ENCODE assay signal across 14 cellular contexts in genomic region chr11:2190670-2191471, GRCh38. TPM values are rescaled to one million over a fixed set of nuclear protein-coding genes. Genes with fewer than 3 reads are reported as not detected.
DNase-seq lines count a peak whose midpoint lies in the region; ATAC-seq, FAIRE-seq and TF ChIP-seq lines count a peak whose summit lies in the region.
"Had no signal": no experiment of that assay in that cellular context is flagged by ENCODE, and none has a peak within 500 bp of the region (broad histone marks: within the 10 kb centered on the region; RNA-seq: fewer than 3 reads in every experiment).

No MANE protein-coding gene starts in this region.

- H3K4me1 Mint-ChIP-seq in activated naive CD4-positive, alpha-beta T cell treated with anti-CD3 and anti-CD28 coated beads, Interleukin-2, amount 50 U/mL, for 24 hours: no peaks in the 10 kb centered on the region
- H3K4me1 Mint-ChIP-seq in activated naive CD4-positive, alpha-beta T cell treated with anti-CD3 and anti-CD28 coated beads, Interleukin-2, amount 10 ng/mL, durations not matched to agents 7 days and 5 days: peaks cover 6% of the 10 kb centered on the region
- peaks cover 4% of the 10 kb centered on the region for H3K4me1 Mint-ChIP-seq in glutamatergic neuron (ENCODE audit: low read depth, unreplicated experiment)

- H3K9me3 Mint-ChIP-seq in activated naive CD4-positive, alpha-beta T cell treated with anti-CD3 and anti-CD28 coated beads, Interleukin-2, amount 50 U/mL, for 24 hours: no peaks in the 10 kb centered on the region
- H3K9me3 Mint-ChIP-seq in activated naive CD4-positive, alpha-beta T cell treated with anti-CD3 and anti-CD28 coated beads, Interleukin-2, amount 10 ng/mL, durations not matched to agents 7 days and 5 days: no peaks in the 10 kb centered on the region
- H3K9me3 Mint-ChIP-seq in glutamatergic neuron (ENCODE audit: unreplicated experiment): peaks cover 4% of the 10 kb centered on the region

- peaks cover 2% of the 10 kb centered on the region for H3K27me3 Mint-ChIP-seq in activated naive CD4-positive, alpha-beta T cell treated with anti-CD3 and anti-CD28 coated beads, Interleukin-2, amount 50 U/mL, for 24 hours
- H3K27me3 Mint-ChIP-seq in activated naive CD4-positive, alpha-beta T cell treated with anti-CD3 and anti-CD28 coated beads, Interleukin-2, amount 10 ng/mL, durations not matched to agents 7 days and 5 days: peaks cover 14% of the 10 kb centered on the region
- H3K27me3 Mint-ChIP-seq in glutamatergic neuron (ENCODE audit: unreplicated experiment): peaks cover 10% of the 10 kb centered on the region

- H3K18ac ChIP-seq in H1 (ENCODE audit: extremely low read depth, low read length): no peak overlapping the region

- H3K27me3 ChIP-seq in H1 (replicated peaks in 1 of 4; ENCODE audit: control insufficient read depth in 3 of 4, extremely low read depth in 1 of 4, insufficient read depth in 3 of 4, low read length in 3 of 4): peaks cover 0 to 11% (median 4%) of the 10 kb centered on the region in 4 experiments; a peak in 2 of 7 replicates
- H3K27me3 ChIP-seq in upper lobe of left lung: no peaks in the 10 kb centered on the region

- H4K91ac ChIP-seq in H1 (replicated peaks; ENCODE audit: insufficient read length, low read length): no peak overlapping the region

- H3K4me3 ChIP-seq in H1 (ENCODE audit: extremely low read depth in 1 of 4, insufficient read depth in 2 of 4, low read depth in 3 of 4, low read length in 4 of 4): no peak overlapping the region
- H3K4me3 ChIP-seq in upper lobe of left lung: no peak overlapping the region
- H3K4me3 ChIP-seq: suprapubic skin had no signal

- H3K36me3 ChIP-seq in H1 (ENCODE audit: control insufficient read depth in 2 of 4, insufficient read depth in 4 of 4, low read length in 3 of 4) (no peaks in the 10 kb centered on the region), upper lobe of left lung (no peaks in the 10 kb centered on the region)
- H3K36me3 ChIP-seq: suprapubic skin had no signal

- H2BK20ac ChIP-seq in H1 (ENCODE audit: low read length): no peak overlapping the region

- no peak overlapping the region for H2BK5ac ChIP-seq in H1 (ENCODE audit: low read depth, low read length)

- H4K20me1 ChIP-seq in H1 (replicated peaks in 1 of 2; ENCODE audit: control insufficient read depth in 1 of 2, insufficient read depth in 2 of 2, low read length in 2 of 2): peaks cover 0 to 12% of the 10 kb centered on the region in 2 experiments

- WGBS in H1 (ENCODE audit: extremely low coverage in 1 of 2, insufficient coverage in 1 of 2, insufficient read length in 1 of 2, insufficient replicate concordance in 2 of 2, low coverage in 1 of 2, low lambda C conversion rate in 2 of 2, missing lambda C conversion rate in 1 of 2), 2 experiments: 88% methylated on average over 30 of the region's 30 CpGs; no CpG with 5 or more reads in 1 of the 2 experiments
- WGBS in upper lobe of left lung, 2 donors: 40 to 60% methylated on average over 26 to 30 of the region's 30 CpGs

- no peak overlapping the region for H2AK5ac ChIP-seq in H1 (ENCODE audit: low read depth, low read length)

- no peaks in the 10 kb centered on the region for H3K36me3 Mint-ChIP-seq in activated naive CD4-positive, alpha-beta T cell treated with anti-CD3 and anti-CD28 coated beads, Interleukin-2, amount 50 U/mL, for 24 hours
- H3K36me3 Mint-ChIP-seq in activated naive CD4-positive, alpha-beta T cell treated with anti-CD3 and anti-CD28 coated beads, Interleukin-2, amount 10 ng/mL, durations not matched to agents 7 days and 5 days: no peaks in the 10 kb centered on the region
- H3K36me3 Mint-ChIP-seq in glutamatergic neuron (ENCODE audit: unreplicated experiment): no peaks in the 10 kb centered on the region

- POLR2A ChIA-PET in H1 (lab: Charles Lee; ENCODE audit: partially characterized antibody): no interaction called here

- no peak for TF ChIP-seq RAD21 in H1 (IDR thresholded peaks at IDR 0.05 in 1 of 2, conservative IDR thresholded peaks at IDR 0.05 in 1 of 2; ENCODE audit: low read depth in 2 of 2, low read length in 2 of 2)

- no peak overlapping the region for H3K9ac ChIP-seq in H1 (replicated peaks in 1 of 4; ENCODE audit: extremely low read depth in 1 of 4, low read depth in 3 of 4, low read length in 3 of 4)

- H3K4me2 ChIP-seq in H1 (ENCODE audit: insufficient read depth in 1 of 2, low read depth in 2 of 2, low read length in 2 of 2): no peak overlapping the region

- peak overlapping the region; percentile 64 for H3K27ac Mint-ChIP-seq in activated naive CD4-positive, alpha-beta T cell treated with anti-CD3 and anti-CD28 coated beads, Interleukin-2, amount 50 U/mL, for 24 hours
- H3K27ac Mint-ChIP-seq in activated naive CD4-positive, alpha-beta T cell treated with anti-CD3 and anti-CD28 coated beads, Interleukin-2, amount 10 ng/mL, durations not matched to agents 7 days and 5 days: no peak overlapping the region
- no peak overlapping the region for H3K27ac Mint-ChIP-seq in glutamatergic neuron (ENCODE audit: unreplicated experiment)

- TF ChIP-seq EP300 in H1 (IDR thresholded peaks at IDR 0.05; ENCODE audit: borderline replicate concordance in 1 of 2, low read depth in 2 of 2, low read length in 2 of 2): no peak
- TF ChIP-seq EP300 in upper lobe of left lung (IDR thresholded peaks at IDR 0.05): no peak

- no peak overlapping the region for H2AFZ ChIP-seq in H1 (ENCODE audit: low read length)

- CTCF ChIA-PET in activated naive CD4-positive, alpha-beta T cell treated with anti-CD3 and anti-CD28 coated beads, Interleukin-2, amount 10 ng/mL, durations not matched to agents 7 days and 5 days (lab: Charles Lee): no interaction called here
- CTCF ChIA-PET in H1 (lab: Charles Lee; ENCODE audit: partially characterized antibody): interaction anchor here (0.9 to 6.1 kb wide), 2 partner anchors 110 to 177 kb away, joined by 3 to 116 read pairs; partner anchors contain the start of genes C11orf21 and TSPAN32

- H3K14ac ChIP-seq in H1 (ENCODE audit: insufficient read length): no peak overlapping the region

- peak in 1 of 2 donors; percentile 64 for ATAC-seq in upper lobe of left lung (ENCODE audit: low FRiP score in 2 of 2)
- no peak for ATAC-seq in GM21423 (IDR thresholded peaks at IDR 0.05; ENCODE audit: unreplicated experiment)

- H2BK120ac ChIP-seq in H1 (replicated peaks; ENCODE audit: low read depth, low read length): no peak overlapping the region

- TF ChIP-seq CTCF in H1 (IDR thresholded peaks at IDR 0.05; ENCODE audit: control extremely low read depth in 1 of 3, insufficient read depth in 1 of 3, low read depth in 1 of 3, low read length in 3 of 3) (no peak), upper lobe of left lung (IDR thresholded peaks at IDR 0.05) (no peak), glutamatergic neuron (IDR thresholded peaks at IDR 0.05; ENCODE audit: partially characterized antibody, unreplicated experiment) (no peak)

- DNase-seq in activated naive CD4-positive, alpha-beta T cell treated with anti-CD3 and anti-CD28 coated beads, Interleukin-2, amount 10 ng/mL, durations not matched to agents 7 days and 5 days: no peak
- DNase-seq in NCI-H524 (lab: John Stamatoyannopoulos, UW): peak; percentile 60 to 88
- no peak for DNase-seq in H1 (ENCODE audit: low read depth in 1 of 2, low spot score in 2 of 2)
- peak; percentile 26 to 65 for DNase-seq in upper lobe of left lung
- DNase-seq in glutamatergic neuron: no peak
- no peak for DNase-seq in activated CD8-positive, alpha-beta memory T cell treated with anti-CD3 and anti-CD28 coated beads, Interleukin-2, amount 50 U/mL, for 4 hours
- DNase-seq: activated CD4-positive, CD25-positive, alpha-beta regulatory T cell treated with anti-CD3 and anti-CD28 coated beads, Interleukin-2, amount 50 U/mL, for 72 hours; activated effector memory CD4-positive, alpha-beta T cell treated with anti-CD3 and anti-CD28 coated beads, Interleukin-2, amount 50 U/mL, for 16 hours; NCI-H2029 had no signal

- TF ChIP-seq POLR2A in H1 (IDR thresholded peaks at IDR 0.05; ENCODE audit: control extremely low read depth in 1 of 2, low read depth in 2 of 2, low read length in 2 of 2): no peak
- no peak for TF ChIP-seq POLR2A in upper lobe of left lung (IDR thresholded peaks at IDR 0.05)

- no peak overlapping the region; the same call in 1 of the 2 replicates for H4K8ac ChIP-seq in H1 (ENCODE audit: extremely low read depth, insufficient read depth, low read length)

- no peak overlapping the region for H3K4me3 Mint-ChIP-seq in activated naive CD4-positive, alpha-beta T cell treated with anti-CD3 and anti-CD28 coated beads, Interleukin-2, amount 50 U/mL, for 24 hours
- no peak overlapping the region for H3K4me3 Mint-ChIP-seq in activated naive CD4-positive, alpha-beta T cell treated with anti-CD3 and anti-CD28 coated beads, Interleukin-2, amount 10 ng/mL, durations not matched to agents 7 days and 5 days
- no peak overlapping the region for H3K4me3 Mint-ChIP-seq in glutamatergic neuron (ENCODE audit: unreplicated experiment)

- H3K9me3 ChIP-seq in H1 (ENCODE audit: insufficient read depth in 2 of 2, low read depth in 1 of 2, low read length in 1 of 2) (no peaks in the 10 kb centered on the region), upper lobe of left lung (no peaks in the 10 kb centered on the region)
- H3K9me3 ChIP-seq: suprapubic skin had no signal

- H3K27ac ChIP-seq in H1 (ENCODE audit: low read depth, low read length) (no peak overlapping the region), upper lobe of left lung (no peak overlapping the region)
- H3K27ac ChIP-seq: suprapubic skin had no signal

- no peak for FAIRE-seq in H1 (lab: Jason Lieb, UNC)

- H3K23me2 ChIP-seq in H1 (ENCODE audit: low read depth, low read length): peaks cover 9% of the 10 kb centered on the region; the same call in 1 of the 2 replicates

- H2BK15ac ChIP-seq in H1 (ENCODE audit: low read length): no peak overlapping the region

- H3K4ac ChIP-seq in H1 (replicated peaks; ENCODE audit: insufficient read length, low read depth, low read length): no peak overlapping the region

- no peak overlapping the region for H4K5ac ChIP-seq in H1 (ENCODE audit: insufficient read length, low read depth, low read length)

- H3K56ac ChIP-seq in H1 (replicated peaks; ENCODE audit: insufficient read length, low read depth, low read length): no peak overlapping the region

- no peaks in the 10 kb centered on the region for H3K79me1 ChIP-seq in H1 (ENCODE audit: low read depth, low read length)

- no peak overlapping the region for H3K23ac ChIP-seq in H1 (ENCODE audit: insufficient read length)

- H2BK12ac ChIP-seq in H1 (ENCODE audit: low read depth, low read length): 0 out of 2 replicates have a peak overlapping the region, but pooled peaks have one; percentile 17

- H3K4me1 ChIP-seq in H1 (replicated peaks in 1 of 4; ENCODE audit: control insufficient read depth in 3 of 4, insufficient read depth in 4 of 4, low read length in 3 of 4) (no peaks in the 10 kb centered on the region; a peak in 2 of 7 replicates), upper lobe of left lung (peaks cover 0 to 17% (median 4%) of the 10 kb centered on the region in 4 donors)

- no peaks in the 10 kb centered on the region for H3K79me2 ChIP-seq in H1 (ENCODE audit: control insufficient read depth in 1 of 2, insufficient read depth in 2 of 2, low read length in 2 of 2)

RNA-seq across cellular contexts. Expression of gene TH, which starts 19.3 kb away (rescaled TPM):
- total RNA-seq in H1 (2021; fragmentation: NEBNext Ultra II Directional; extraction: Animal tissue kit (Norgen Biotek cat#: 25700)): not detected in 2 replicates
- polyA plus RNA-seq in H1 (2011; rRNA removed): 0.09 and 0.16 TPM in 2 replicates
- 0.09 TPM for polyA plus RNA-seq in H1 (2011; cell fraction: cytosol; rRNA removed)
- 0.11 TPM for polyA plus RNA-seq in H1 (2011; cell fraction: nucleus; rRNA removed)
- polyA plus RNA-seq in H1 (2012, experiment 1 of 2): 0.11 TPM in 1 of 4 replicates, not detected in the others
- polyA plus RNA-seq in H1 (2012, experiment 2 of 2): not detected
- not detected for polyA plus RNA-seq in H1 (2013, experiment 1 of 2)
- not detected for polyA plus RNA-seq in H1 (2013, experiment 2 of 2)
- polyA minus RNA-seq in H1 (2011; rRNA and poly(A)+ RNA removed): not detected in 2 replicates
- polyA minus RNA-seq in H1 (2011; cell fraction: cytosol; rRNA and poly(A)+ RNA removed): not detected
- not detected for polyA minus RNA-seq in H1 (2011; cell fraction: nucleus; rRNA and poly(A)+ RNA removed)
- total RNA-seq in upper lobe of left lung (not detected), glutamatergic neuron (ENCODE audit: unreplicated experiment) (not detected)

RNA-seq across cellular contexts. Expression of gene INS, which starts 29.9 kb away (rescaled TPM):
- not detected in 2 replicates for total RNA-seq in H1 (2021; fragmentation: NEBNext Ultra II Directional; extraction: Animal tissue kit (Norgen Biotek cat#: 25700))
- not detected in 2 replicates for polyA plus RNA-seq in H1 (2011; rRNA removed)
- not detected for polyA plus RNA-seq in H1 (2011; cell fraction: cytosol; rRNA removed)
- not detected for polyA plus RNA-seq in H1 (2011; cell fraction: nucleus; rRNA removed)
- polyA plus RNA-seq in H1 (2012, experiment 1 of 2): not detected in 4 replicates
- not detected for polyA plus RNA-seq in H1 (2012, experiment 2 of 2)
- not detected for polyA plus RNA-seq in H1 (2013, experiment 1 of 2)
- not detected for polyA plus RNA-seq in H1 (2013, experiment 2 of 2)
- not detected in 2 replicates for polyA minus RNA-seq in H1 (2011; rRNA and poly(A)+ RNA removed)
- not detected for polyA minus RNA-seq in H1 (2011; cell fraction: cytosol; rRNA and poly(A)+ RNA removed)
- polyA minus RNA-seq in H1 (2011; cell fraction: nucleus; rRNA and poly(A)+ RNA removed): not detected
- total RNA-seq in upper lobe of left lung: under 1 TPM in 1 of 6 donors, not detected in 5; 0.67 TPM
- not detected for total RNA-seq in glutamatergic neuron (ENCODE audit: unreplicated experiment)
- total RNA-seq: epithelial cell of proximal tubule, HT-29, suprapubic skin had no signal

RNA-seq across cellular contexts. Expression of gene IGF2, which starts 51.7 kb away (rescaled TPM):
- total RNA-seq in H1 (2021; fragmentation: NEBNext Ultra II Directional; extraction: Animal tissue kit (Norgen Biotek cat#: 25700)): 1.3 and 1.5 TPM in 2 replicates
- polyA plus RNA-seq in H1 (2011; rRNA removed): 0.74 and 2.0 TPM in 2 replicates
- 1.1 TPM for polyA plus RNA-seq in H1 (2011; cell fraction: cytosol; rRNA removed)
- polyA plus RNA-seq in H1 (2011; cell fraction: nucleus; rRNA removed): 0.37 TPM
- polyA plus RNA-seq in H1 (2012, experiment 1 of 2): 1.6 to 3.2 TPM (median 2.7 TPM) in 4 replicates
- 1.00 TPM for polyA plus RNA-seq in H1 (2012, experiment 2 of 2)
- polyA plus RNA-seq in H1 (2013, experiment 1 of 2): 2.0 TPM
- 2.6 TPM for polyA plus RNA-seq in H1 (2013, experiment 2 of 2)
- 0.20 and 0.57 TPM in 2 replicates for polyA minus RNA-seq in H1 (2011; rRNA and poly(A)+ RNA removed)
- 0.88 TPM for polyA minus RNA-seq in H1 (2011; cell fraction: cytosol; rRNA and poly(A)+ RNA removed)
- polyA minus RNA-seq in H1 (2011; cell fraction: nucleus; rRNA and poly(A)+ RNA removed): 0.70 TPM
- total RNA-seq in upper lobe of left lung: 10 to 100 TPM in 2 of 6 donors, 1 to 10 TPM in 3, not detected in 1; 7.0 to 24.4 (median 8.4) TPM
- total RNA-seq in glutamatergic neuron (ENCODE audit: unreplicated experiment): 21.5 TPM

Comparison
In these comparisons a context has a peak if more than half of its experiments do, and no peak if none do; other contexts are left out.
1. DNase-seq: peak in NCI-H524 (2 of 2) and upper lobe of left lung (2 of 2); none in activated naive CD4-positive, alpha-beta T cell treated with anti-CD3 and anti-CD28 coated beads, Interleukin-2, amount 10 ng/mL, durations not matched to agents 7 days and 5 days (single experiment), H1 (0 of 2), glutamatergic neuron (single experiment) and activated CD8-positive, alpha-beta memory T cell treated with anti-CD3 and anti-CD28 coated beads, Interleukin-2, amount 50 U/mL, for 4 hours (single experiment).